ENCODE assay signal across 33 cellular contexts in genomic region chr12:114416028-114416427, GRCh38. TPM values are rescaled to one million over a fixed set of nuclear protein-coding genes. Genes with fewer than 3 reads are reported as not detected.
"Had no signal": no experiment of that assay in that cellular context is flagged by ENCODE, and none has a peak within 500 bp of the region (broad histone marks: within the 10 kb centered on the region; RNA-seq: fewer than 3 reads in every experiment).

No MANE protein-coding gene starts in this region.

- H3K27me3 ChIP-seq: MG63 had no signal

- H3K27ac Mint-ChIP-seq: activated B cell treated with CpG ODN at 0.5 μM for 24 hours; activated CD4-positive, alpha-beta memory T cell treated with anti-CD3 and anti-CD28 coated beads for 36 hours; activated naive CD4-positive, alpha-beta T cell treated with anti-CD3 and anti-CD28 coated beads, Interleukin-2, amount 10 ng/mL, durations not matched to agents 7 days and 5 days; activated naive CD8-positive, alpha-beta T cell had no signal

- H3K36me3 ChIP-seq: ascending aorta, MG63, Peyer's patch had no signal

- H3K4me3 ChIP-seq: ascending aorta, MG63, Peyer's patch had no signal

- H3K4me3 Mint-ChIP-seq: activated B cell treated with CpG ODN at 0.5 μM for 24 hours; activated CD4-positive, alpha-beta memory T cell treated with anti-CD3 and anti-CD28 coated beads for 36 hours; activated naive CD4-positive, alpha-beta T cell treated with anti-CD3 and anti-CD28 coated beads, Interleukin-2, amount 10 ng/mL, durations not matched to agents 7 days and 5 days; activated naive CD8-positive, alpha-beta T cell had no signal

- DNase-seq: activated B cell treated with CpG ODN at 0.5 μM for 24 hours; activated CD4-positive, alpha-beta memory T cell treated with anti-CD3 and anti-CD28 coated beads for 36 hours; activated CD4-positive, alpha-beta T cell treated with anti-CD3 and anti-CD28 coated beads for 4 hours; activated CD4-positive, alpha-beta T cell treated with anti-CD3 and anti-CD28 coated beads, Interleukin-2, amount 50 U/mL, for 1 hour; activated CD4-positive, CD25-positive, alpha-beta regulatory T cell treated with anti-CD3 and anti-CD28 coated beads, Interleukin-2, amount 50 U/mL, for 72 hours; activated CD8-positive, alpha-beta memory T cell treated with anti-CD3 and anti-CD28 coated beads, Interleukin-2, amount 50 U/mL, for 48 hours; activated effector memory CD4-positive, alpha-beta T cell treated with Interleukin-2 at 50 U/mL for 16 hours; activated naive CD4-positive, alpha-beta T cell treated with anti-CD3 and anti-CD28 coated beads, Interleukin-2, amount 10 ng/mL, durations not matched to agents 7 days and 5 days; activated T-cell treated with anti-CD3 and anti-CD28 coated beads, Interleukin-2, amount 50 U/mL, for 48 hours; amniotic stem cell; caudate nucleus; Kasumi-1; KG1; MG63; NCI-H1048; NCI-H1105 treated with DMSO at 0.1 percent for 48 hours; NCI-H1436; NCI-H1694; NCI-H1930; NCI-H2081 treated with DMSO at 0.1 percent for 48 hours; NCI-H345; NCI-H524 treated with DMSO at 0.1 percent for 48 hours; PC-3; Peyer's patch; RPMI8226; SW 1271; T-helper 1 cell; T-helper 2 cell; T-helper 9 cell had no signal

- H3K27ac ChIP-seq: ascending aorta, Peyer's patch, VCaP had no signal

- H3K36me3 Mint-ChIP-seq: activated CD4-positive, alpha-beta memory T cell treated with anti-CD3 and anti-CD28 coated beads for 36 hours; activated naive CD4-positive, alpha-beta T cell treated with anti-CD3 and anti-CD28 coated beads, Interleukin-2, amount 10 ng/mL, durations not matched to agents 7 days and 5 days; activated naive CD8-positive, alpha-beta T cell had no signal

- H3K9me3 Mint-ChIP-seq: activated B cell treated with CpG ODN at 0.5 μM for 24 hours; activated CD4-positive, alpha-beta memory T cell treated with anti-CD3 and anti-CD28 coated beads for 36 hours; activated naive CD4-positive, alpha-beta T cell treated with anti-CD3 and anti-CD28 coated beads, Interleukin-2, amount 10 ng/mL, durations not matched to agents 7 days and 5 days had no signal

- ATAC-seq: PC-3 had no signal

- H3K4me1 Mint-ChIP-seq: activated B cell treated with CpG ODN at 0.5 μM for 24 hours; activated naive CD4-positive, alpha-beta T cell treated with anti-CD3 and anti-CD28 coated beads, Interleukin-2, amount 10 ng/mL, durations not matched to agents 7 days and 5 days had no signal

- H3K9me3 ChIP-seq: ascending aorta, MG63, Peyer's patch had no signal

- H3K4me1 ChIP-seq: ascending aorta, Peyer's patch had no signal

RNA-seq across cellular contexts. Expression of gene TBX5, which starts 10.1 kb away (rescaled TPM):
- total RNA-seq: activated B cell treated with CpG ODN at 0.5 μM for 24 hours; activated CD4-positive, alpha-beta memory T cell treated with anti-CD3 and anti-CD28 coated beads for 36 hours; ascending aorta; NCI-H460; PC-3; Peyer's patch had no signal
